ENCODE assay signal across 8 cellular contexts in the genomic region with DNA sequence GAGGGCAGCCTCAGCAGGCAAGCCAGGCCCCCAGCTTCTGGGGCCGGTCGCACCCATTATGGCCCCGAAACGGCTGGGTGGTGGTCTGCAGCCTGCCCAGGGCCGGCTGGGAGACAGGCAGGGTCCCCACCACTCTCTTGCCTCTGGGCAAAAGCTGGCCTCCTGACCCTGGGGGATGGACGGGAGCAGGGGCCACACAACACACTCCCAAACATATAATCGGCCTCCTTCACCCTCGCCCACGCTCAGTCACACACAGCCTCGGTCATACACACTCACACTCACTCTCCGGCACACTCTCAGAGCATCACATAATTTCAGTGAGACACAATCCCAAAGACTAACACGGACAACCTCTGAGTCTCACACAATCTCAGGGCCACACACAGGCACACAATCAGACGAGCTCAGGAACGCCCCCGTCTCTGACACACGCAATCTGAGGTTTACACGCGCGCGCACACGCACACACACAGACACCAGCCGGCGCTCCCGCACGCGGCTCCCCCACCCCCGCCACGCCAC. TPM values are rescaled to one million over a fixed set of nuclear protein-coding genes. Genes with fewer than 3 reads are reported as not detected.
DNase-seq lines count a peak whose midpoint lies in the region; ATAC-seq and TF ChIP-seq lines count a peak whose summit lies in the region.

No MANE protein-coding gene starts in this region.

- H3K4me1 Mint-ChIP-seq in CD14-positive monocyte (peaks cover 30% of the 10 kb centered on the region), brain (peaks cover 40% of the 10 kb centered on the region)

- intact Hi-C loops in CD14-positive monocyte (cut with micrococcal nuclease), result loop anchor here (2.0 to 5.0 kb wide), 4 partner anchors 51 to 161 kb away; a partner anchor contains a TSS

- H3K27me3 Mint-ChIP-seq in CD14-positive monocyte (ENCODE audit: low read depth in 3 of 3) (peaks cover 0 to 2% (median under 1%) of the 10 kb centered on the region in 3 donors), brain (peaks cover 7% of the 10 kb centered on the region)

- DNase-seq in CD14-positive monocyte (ENCODE audit: low spot score) (no peak), LoVo (ENCODE audit: low spot score) (no peak), CD1c-positive myeloid dendritic cell (ENCODE audit: extremely low spot score) (no peak), GDM1 (lab: John Stamatoyannopoulos, UW) (no peak), cerebellar nuclear complex (lab: John Stamatoyannopoulos, UW) (no peak)

- peak overlapping the region; percentile 77 to 84 for H3K9ac ChIP-seq in mucosa of rectum (ENCODE audit: low read depth in 1 of 2, low read length in 2 of 2)

- ATAC-seq in HG03139 (IDR thresholded peaks at IDR 0.05; ENCODE audit: unreplicated experiment), result peak; percentile 3

- peaks cover 12 to 13% of the 10 kb centered on the region in 2 donors for H3K4me1 ChIP-seq in mucosa of rectum (ENCODE audit: control insufficient read depth in 2 of 2, insufficient read depth in 2 of 2, low read length in 2 of 2)

- H3K36me3 Mint-ChIP-seq in CD14-positive monocyte, result peaks cover 0 to 3% of the 10 kb centered on the region in 2 donors
- no peaks in the 10 kb centered on the region for H3K36me3 Mint-ChIP-seq in brain

- no peaks in the 10 kb centered on the region for H3K27me3 ChIP-seq in mucosa of rectum (ENCODE audit: control insufficient read depth in 2 of 2, insufficient read depth in 2 of 2, low read length in 2 of 2)

- no peaks in the 10 kb centered on the region for H3K9me3 Mint-ChIP-seq in CD14-positive monocyte
- no peaks in the 10 kb centered on the region for H3K9me3 Mint-ChIP-seq in brain

- TF ChIP-seq CTCF in CD14-positive monocyte (IDR thresholded peaks at IDR 0.05), result no peak
- TF ChIP-seq CTCF in brain (conservative IDR thresholded peaks at IDR 0.05), result no peak

- no peaks in the 10 kb centered on the region for H3K36me3 ChIP-seq in mucosa of rectum (ENCODE audit: control insufficient read depth in 2 of 2, insufficient read depth in 2 of 2, low read length in 2 of 2)

- no peaks in the 10 kb centered on the region for H3K9me3 ChIP-seq in mucosa of rectum (ENCODE audit: control insufficient read depth in 2 of 2, low read length in 2 of 2)

- peak overlapping the region; percentile 87 to 93 for H3K4me3 ChIP-seq in mucosa of rectum (ENCODE audit: low read length in 2 of 2)

- H3K27ac Mint-ChIP-seq in CD14-positive monocyte (peak overlapping the region; percentile 39 to 92 (median 88)), brain (peak overlapping the region; percentile 96 to 99 (median 98))

- H3K27ac ChIP-seq in mucosa of rectum (ENCODE audit: low read depth in 2 of 2, low read length in 2 of 2), result peak overlapping the region; percentile 80 to 86

- peak overlapping the region; percentile 85 to 96 for H3K4me3 Mint-ChIP-seq in CD14-positive monocyte
- H3K4me3 Mint-ChIP-seq in brain, result peak overlapping the region; percentile 96 to 99 (median 97)

RNA-seq across cellular contexts. Expression of a gene that starts 0.6 kb away (rescaled TPM):
- polyA plus RNA-seq in CD14-positive monocyte (10 to 100 TPM; 38.4 to 41.0 TPM), brain (ENCODE audit: insufficient read depth, low read depth, low replicate concordance) (88.1 TPM)
